ENCODE assay signal across 10 cellular contexts in the genomic region with DNA sequence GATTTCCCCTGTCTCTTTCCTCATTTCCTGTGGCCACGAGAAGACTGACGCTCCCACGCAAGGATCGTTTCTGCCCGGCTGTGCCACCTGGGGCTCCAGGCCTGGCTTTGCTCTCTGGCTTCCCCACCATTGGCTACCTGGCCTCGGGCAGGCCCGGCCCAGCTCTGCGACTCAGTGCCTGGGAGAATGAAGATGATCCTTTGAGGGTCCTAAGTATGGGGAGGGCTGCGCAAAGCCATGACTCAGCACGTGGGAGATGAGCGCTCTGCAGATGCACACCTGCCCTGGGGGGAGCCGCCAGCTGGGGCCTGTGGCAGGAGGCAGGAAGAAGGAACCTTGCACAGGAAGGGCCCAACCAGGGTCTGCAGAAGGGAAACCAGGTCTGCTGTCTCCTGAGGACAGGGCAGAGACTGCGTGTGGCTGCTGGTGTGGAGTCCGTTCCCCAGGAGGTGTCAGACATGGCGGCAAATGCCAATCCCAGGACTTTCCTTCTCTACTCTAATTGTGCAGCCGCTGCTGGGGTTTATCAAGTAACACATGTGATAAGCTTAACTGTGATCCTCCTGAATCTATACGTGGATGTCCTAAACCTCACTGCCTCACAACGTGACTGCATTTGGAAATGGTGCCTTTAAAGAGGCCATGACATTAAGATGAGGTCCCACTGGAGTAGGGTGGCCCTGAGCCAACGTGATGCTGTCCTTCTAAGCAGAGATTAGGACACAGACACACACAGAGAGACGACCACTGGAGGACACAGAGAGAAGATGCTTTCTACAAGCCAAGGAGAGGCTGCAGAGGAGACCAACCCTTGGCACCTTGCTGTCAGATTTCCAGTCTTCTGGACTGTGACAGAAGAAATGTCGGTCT. TPM values are rescaled to one million over a fixed set of nuclear protein-coding genes. Genes with fewer than 3 reads are reported as not detected.
DNase-seq lines count a peak whose midpoint lies in the region; ATAC-seq and TF ChIP-seq lines count a peak whose summit lies in the region.
"Had no signal": no experiment of that assay in that cellular context is flagged by ENCODE, and none has a peak within 500 bp of the region (broad histone marks: within the 10 kb centered on the region; RNA-seq: fewer than 3 reads in every experiment).

No MANE protein-coding gene starts in this region.

- DNase-seq in CD4-positive, CD25-positive, alpha-beta regulatory T cell, result peak; percentile 15 to 69 (median 27)
- DNase-seq in activated B cell treated with CpG ODN at 0.5 μM for 24 hours (no peak), immature natural killer cell (peak; percentile 57 to 74 (median 70)), superior temporal gyrus (ENCODE audit: extremely low spot score) (no peak), mesenteric fat pad (ENCODE audit: low spot score) (no peak), sciatic nerve (ENCODE audit: low spot score) (no peak)
- DNase-seq: NK-92 treated with Interleukin-12 subunit alpha and Interleukin-12 subunit beta, amount 100 ng/mL, for 24 hours had no signal

- peak overlapping the region; percentile 86 for H3K27ac ChIP-seq in CD4-positive, CD25-positive, alpha-beta regulatory T cell (ENCODE audit: insufficient read depth, low read length, poor library complexity, severe bottlenecking)

- H3K36me3 Mint-ChIP-seq in CD4-positive, CD25-positive, alpha-beta regulatory T cell, result peaks cover 31% of the 10 kb centered on the region
- peaks cover 61% of the 10 kb centered on the region for H3K36me3 Mint-ChIP-seq in activated B cell treated with CpG ODN at 0.5 μM for 24 hours (ENCODE audit: low read depth)
- H3K36me3 Mint-ChIP-seq in immature natural killer cell, result peaks cover 18 to 60% (median 44%) of the 10 kb centered on the region in 3 donors

- H3K36me3 ChIP-seq in CD4-positive, CD25-positive, alpha-beta regulatory T cell (ENCODE audit: control insufficient read depth, insufficient read depth, low read length), result peaks cover 32% of the 10 kb centered on the region

- POLR2A ChIA-PET in activated B cell treated with CpG ODN at 0.5 μM for 24 hours (lab: Charles Lee), result interaction anchor here (0.9 to 5.8 kb wide), 5 partner anchors 23 to 46 kb away, joined by 3 to 171 read pairs (median 40); a partner anchor contains a TSS

- peaks cover 86% of the 10 kb centered on the region for H3K4me1 ChIP-seq in CD4-positive, CD25-positive, alpha-beta regulatory T cell (ENCODE audit: control insufficient read depth, insufficient read depth, low read length, poor library complexity, severe bottlenecking)

- peak; percentile 13 to 19 for ATAC-seq in CD4-positive, CD25-positive, alpha-beta regulatory T cell (ENCODE audit: low read depth in 2 of 2)
- ATAC-seq in GM21447 (IDR thresholded peaks at IDR 0.05; ENCODE audit: unreplicated experiment) (peak; percentile 14), activated B cell treated with CpG ODN at 0.5 μM for 24 hours (ENCODE audit: low read depth) (no peak), HG03469 (IDR thresholded peaks at IDR 0.05; ENCODE audit: unreplicated experiment) (no peak), sciatic nerve (no peak)

- H3K27me3 ChIP-seq in CD4-positive, CD25-positive, alpha-beta regulatory T cell (ENCODE audit: control insufficient read depth, insufficient read depth, low read length), result no peaks in the 10 kb centered on the region
- H3K27me3 ChIP-seq: hepatocyte had no signal

- H3K9me3 Mint-ChIP-seq in CD4-positive, CD25-positive, alpha-beta regulatory T cell, result no peaks in the 10 kb centered on the region
- no peaks in the 10 kb centered on the region for H3K9me3 Mint-ChIP-seq in activated B cell treated with CpG ODN at 0.5 μM for 24 hours
- no peaks in the 10 kb centered on the region for H3K9me3 Mint-ChIP-seq in immature natural killer cell

- no peaks in the 10 kb centered on the region for H3K27me3 Mint-ChIP-seq in CD4-positive, CD25-positive, alpha-beta regulatory T cell
- H3K27me3 Mint-ChIP-seq in activated B cell treated with CpG ODN at 0.5 μM for 24 hours, result no peaks in the 10 kb centered on the region
- peaks cover 2 to 38% (median 23%) of the 10 kb centered on the region in 3 donors for H3K27me3 Mint-ChIP-seq in immature natural killer cell (ENCODE audit: low read depth in 3 of 3)

- peaks cover 21 to 94% (median 73%) of the 10 kb centered on the region in 4 donors for H3K4me1 Mint-ChIP-seq in CD4-positive, CD25-positive, alpha-beta regulatory T cell
- H3K4me1 Mint-ChIP-seq in activated B cell treated with CpG ODN at 0.5 μM for 24 hours (peaks cover 84% of the 10 kb centered on the region), immature natural killer cell (peaks cover 99 to 100% of the 10 kb centered on the region in 2 donors)

- peak overlapping the region; percentile 29 to 89 (median 82) for H3K4me3 Mint-ChIP-seq in CD4-positive, CD25-positive, alpha-beta regulatory T cell
- H3K4me3 Mint-ChIP-seq in activated B cell treated with CpG ODN at 0.5 μM for 24 hours (peak overlapping the region; percentile 56), immature natural killer cell (peak overlapping the region; percentile 76 to 86 (median 82))

- H3K27ac Mint-ChIP-seq in CD4-positive, CD25-positive, alpha-beta regulatory T cell, result peak overlapping the region; percentile 94 to 99 (median 97)
- H3K27ac Mint-ChIP-seq in activated B cell treated with CpG ODN at 0.5 μM for 24 hours, result peak overlapping the region; percentile 76
- peak overlapping the region; percentile 97 to 100 (median 98) for H3K27ac Mint-ChIP-seq in immature natural killer cell

- TF ChIP-seq CTCF in activated B cell treated with CpG ODN at 0.5 μM for 24 hours (IDR thresholded peaks at IDR 0.05), result no peak

- H3K4me3 ChIP-seq in CD4-positive, CD25-positive, alpha-beta regulatory T cell (ENCODE audit: low read depth, low read length), result peak overlapping the region; percentile 38
- H3K4me3 ChIP-seq: hepatocyte had no signal

- CTCF ChIA-PET in activated B cell treated with CpG ODN at 0.5 μM for 24 hours (lab: Charles Lee), result interaction anchor here (1.5 kb wide), 1 partner anchor 112 kb away, joined by 4 read pairs; no protein-coding TSS in a partner anchor

- H3K9me3 ChIP-seq in CD4-positive, CD25-positive, alpha-beta regulatory T cell (ENCODE audit: control insufficient read depth in 2 of 2, low read length in 2 of 2), result no peaks in the 10 kb centered on the region

- intact Hi-C loops in activated B cell treated with CpG ODN at 0.5 μM for 24 hours (cut with micrococcal nuclease) (loop anchor here (5.0 kb wide), 1 partner anchor 97 kb away; no protein-coding TSS in a partner anchor), sciatic nerve (cut with DNase I) (loop anchor here (10.0 kb wide), 1 partner anchor 105 kb away; no protein-coding TSS in a partner anchor)

RNA-seq across cellular contexts. Expression of a gene that starts 32.8 kb away (rescaled TPM):
- 172 TPM for total RNA-seq in CD4-positive, CD25-positive, alpha-beta regulatory T cell
- polyA plus RNA-seq in CD4-positive, CD25-positive, alpha-beta regulatory T cell, result 100 to 1,000 TPM; 134 to 145 (median 141) TPM
- total RNA-seq in activated B cell treated with CpG ODN at 0.5 μM for 24 hours (88.0 and 92.7 TPM in 2 replicates), mesenteric fat pad (45.2 TPM), sciatic nerve (2,463 TPM)
- polyA plus RNA-seq in immature natural killer cell, result 100 to 1,000 TPM; 187 to 403 (median 297) TPM

Comparison
In these comparisons a context has a peak if more than half of its experiments do, and no peak if none do; other contexts are left out.
1. ATAC-seq: peak in CD4-positive, CD25-positive, alpha-beta regulatory T cell (2 of 2) and GM21447 (single experiment); none in activated B cell treated with CpG ODN at 0.5 μM for 24 hours (single experiment), HG03469 (single experiment) and sciatic nerve (single experiment).
2. DNase-seq: peak in CD4-positive, CD25-positive, alpha-beta regulatory T cell (3 of 3) and immature natural killer cell (3 of 3); none in activated B cell treated with CpG ODN at 0.5 μM for 24 hours (single experiment), superior temporal gyrus (single experiment), mesenteric fat pad (single experiment) and sciatic nerve (single experiment).
3. RNA of a gene that starts 32.8 kb away (total RNA-seq): 2,463 TPM in sciatic nerve (single experiment); 172 TPM in CD4-positive, CD25-positive, alpha-beta regulatory T cell (single experiment), 88.0 to 92.7 TPM in activated B cell treated with CpG ODN at 0.5 μM for 24 hours and 45.2 TPM in mesenteric fat pad (single experiment); every median in the first group is over 10 times any median in the second.
4. Peak in every context shown above with its lines, with median percentiles within 50 percentile points of each other: H3K27ac Mint-ChIP-seq and H3K4me3 Mint-ChIP-seq.